In genomic region chr10:124894569-124895215, GRCh38 we compare ENCODE assay signal across 26 cellular contexts. TPM values are rescaled to one million over a fixed set of nuclear protein-coding genes. Genes with fewer than 3 reads are reported as not detected.
A peak's percentile ranks its signal among the peaks of the same experiment; 100 is the strongest.
DNase-seq lines count a peak whose midpoint lies in the region; ATAC-seq, FAIRE-seq and TF ChIP-seq lines count a peak whose summit lies in the region.
"Had no signal": no experiment of that assay in that cellular context is flagged by ENCODE, and none has a peak within 500 bp of the region (broad histone marks: within the 10 kb centered on the region; RNA-seq: fewer than 3 reads in every experiment).

No MANE protein-coding gene starts in this region.

- WGBS in H1 (ENCODE audit: extremely low coverage in 1 of 2, insufficient coverage in 1 of 2, insufficient read length in 1 of 2, insufficient replicate concordance in 2 of 2, low coverage in 1 of 2, low lambda C conversion rate in 2 of 2, missing lambda C conversion rate in 1 of 2), 2 experiments: 95% methylated on average over 13 of the region's 13 CpGs; no CpG with 5 or more reads in 1 of the 2 experiments

- DNase-seq in EL: peak; percentile 50
- no peak for DNase-seq in RWPE2 (ENCODE audit: low spot score)
- DNase-seq in H1 (ENCODE audit: low read depth in 1 of 2, low spot score in 2 of 2): no peak
- peak; percentile 35 for DNase-seq in mesenteric fat pad (ENCODE audit: low spot score)
- DNase-seq in GM12891 (ENCODE audit: insufficient read length, low spot score): no peak
- no peak for DNase-seq in NCI-H1092 (lab: John Stamatoyannopoulos, UW)
- no peak for DNase-seq in midbrain (lab: John Stamatoyannopoulos, UW)
- DNase-seq: 8988T; ACHN; BE2C; CD8-positive, alpha-beta memory T cell; DND-41; H7; NCI-H1092 treated with DMSO at 0.1 percent for 48 hours; NCI-H1436; NCI-H187; NCI-H2081 treated with DMSO at 0.1 percent for 48 hours; NCI-H2171; NCI-H226; NCI-H510A; NCI-H69; SIG-M5 had no signal

- CTCF ChIA-PET in H1 (lab: Charles Lee; ENCODE audit: partially characterized antibody): no interaction called here

- H3K9ac ChIP-seq in H1 (replicated peaks in 1 of 4; ENCODE audit: extremely low read depth in 1 of 4, low read depth in 3 of 4, low read length in 3 of 4): no peak overlapping the region
- H3K9ac ChIP-seq: KMS-11 had no signal

- H3K23me2 ChIP-seq in H1 (ENCODE audit: low read depth, low read length): no peaks in the 10 kb centered on the region

- POLR2A ChIA-PET in H1 (lab: Charles Lee; ENCODE audit: partially characterized antibody): interaction anchor here (0.7 to 1.3 kb wide), 2 partner anchors 16 to 21 kb away, joined by 3 to 5 read pairs; no protein-coding TSS in a partner anchor

- no peak overlapping the region for H3K23ac ChIP-seq in H1 (ENCODE audit: insufficient read length)

- H3K36me3 ChIP-seq in RWPE2 (ENCODE audit: low read depth) (no peaks in the 10 kb centered on the region), H1 (ENCODE audit: control insufficient read depth in 2 of 4, insufficient read depth in 4 of 4, low read length in 3 of 4) (no peaks in the 10 kb centered on the region)
- H3K36me3 ChIP-seq: BE2C had no signal

- no peak for TF ChIP-seq EP300 in H1 (IDR thresholded peaks at IDR 0.05; ENCODE audit: borderline replicate concordance in 1 of 2, low read depth in 2 of 2, low read length in 2 of 2)

- H3K4ac ChIP-seq in H1 (replicated peaks; ENCODE audit: insufficient read length, low read depth, low read length): no peak overlapping the region

- H2BK15ac ChIP-seq in H1 (ENCODE audit: low read length): no peak overlapping the region

- no peak for TF ChIP-seq CTCF in RWPE2 (IDR thresholded peaks at IDR 0.05; ENCODE audit: poor library complexity, severe bottlenecking)
- no peak for TF ChIP-seq CTCF in H1 (IDR thresholded peaks at IDR 0.05; ENCODE audit: control extremely low read depth in 1 of 3, insufficient read depth in 1 of 3, low read depth in 1 of 3, low read length in 3 of 3)

- H3K4me3 ChIP-seq in RWPE2 (ENCODE audit: severe bottlenecking) (no peak overlapping the region), H1 (ENCODE audit: extremely low read depth in 1 of 4, insufficient read depth in 2 of 4, low read depth in 3 of 4, low read length in 4 of 4) (no peak overlapping the region)
- H3K4me3 ChIP-seq: SK-N-MC had no signal

- no peak overlapping the region; the same call in 1 of the 2 replicates for H2AFZ ChIP-seq in H1 (ENCODE audit: low read length)

- no peak overlapping the region for H3K4me2 ChIP-seq in H1 (ENCODE audit: insufficient read depth in 1 of 2, low read depth in 2 of 2, low read length in 2 of 2)
- H3K4me2 ChIP-seq: KMS-11 had no signal

- H3K27me3 ChIP-seq in RWPE2 (ENCODE audit: insufficient read depth, poor library complexity, severe bottlenecking) (no peaks in the 10 kb centered on the region), H1 (replicated peaks in 1 of 4; ENCODE audit: control insufficient read depth in 3 of 4, extremely low read depth in 1 of 4, insufficient read depth in 3 of 4, low read length in 3 of 4) (no peaks in the 10 kb centered on the region)
- H3K27me3 ChIP-seq: BE2C had no signal

- H4K5ac ChIP-seq in H1 (ENCODE audit: insufficient read length, low read depth, low read length): no peak overlapping the region

- no peak overlapping the region for H2BK120ac ChIP-seq in H1 (replicated peaks; ENCODE audit: low read depth, low read length)

- H2BK12ac ChIP-seq in H1 (ENCODE audit: low read depth, low read length): no peak overlapping the region

- FAIRE-seq in H1 (lab: Jason Lieb, UNC) (no peak), GM12891 (lab: Jason Lieb, UNC) (no peak)

- no peak for TF ChIP-seq RAD21 in H1 (IDR thresholded peaks at IDR 0.05 in 1 of 2, conservative IDR thresholded peaks at IDR 0.05 in 1 of 2; ENCODE audit: low read depth in 2 of 2, low read length in 2 of 2)

- H3K79me2 ChIP-seq in H1 (ENCODE audit: control insufficient read depth in 1 of 2, insufficient read depth in 2 of 2, low read length in 2 of 2): no peaks in the 10 kb centered on the region

- no peak overlapping the region for H3K56ac ChIP-seq in H1 (replicated peaks; ENCODE audit: insufficient read length, low read depth, low read length)

- H2AK5ac ChIP-seq in H1 (ENCODE audit: low read depth, low read length): no peak overlapping the region

- H3K27ac ChIP-seq in RWPE2 (ENCODE audit: poor library complexity, severe bottlenecking) (no peak overlapping the region), H1 (ENCODE audit: low read depth, low read length) (no peak overlapping the region)
- H3K27ac ChIP-seq: KMS-11, RWPE1, SK-N-MC had no signal

- no peak overlapping the region for H3K14ac ChIP-seq in H1 (ENCODE audit: insufficient read length)

- H3K4me1 ChIP-seq in RWPE2 (ENCODE audit: insufficient read depth, poor library complexity, severe bottlenecking) (no peaks in the 10 kb centered on the region), H1 (replicated peaks in 1 of 4; ENCODE audit: control insufficient read depth in 3 of 4, insufficient read depth in 4 of 4, low read length in 3 of 4) (no peaks in the 10 kb centered on the region; a peak in 1 of 7 replicates)
- H3K4me1 ChIP-seq: BE2C had no signal

- peak; percentile 46; the same call in 1 of the 3 replicates for ATAC-seq in RWPE2 (ENCODE audit: low read depth)
- ATAC-seq: Panc1 had no signal

- H3K18ac ChIP-seq in H1 (ENCODE audit: extremely low read depth, low read length): no peak overlapping the region

- TF ChIP-seq POLR2A in H1 (IDR thresholded peaks at IDR 0.05; ENCODE audit: control extremely low read depth in 1 of 2, low read depth in 2 of 2, low read length in 2 of 2) (no peak), GM12891 (IDR thresholded peaks at IDR 0.05; ENCODE audit: low read depth, low read length) (no peak)

- H2BK20ac ChIP-seq in H1 (ENCODE audit: low read length): no peak overlapping the region

- H3K9me3 ChIP-seq in RWPE2 (ENCODE audit: severe bottlenecking) (no peaks in the 10 kb centered on the region), H1 (ENCODE audit: insufficient read depth in 2 of 2, low read depth in 1 of 2, low read length in 1 of 2) (no peaks in the 10 kb centered on the region)
- H3K9me3 ChIP-seq: BE2C had no signal

- no peak overlapping the region for H2BK5ac ChIP-seq in H1 (ENCODE audit: low read depth, low read length)

- no peak overlapping the region for H4K91ac ChIP-seq in H1 (replicated peaks; ENCODE audit: insufficient read length, low read length)

- no peak overlapping the region for H4K8ac ChIP-seq in H1 (ENCODE audit: extremely low read depth, insufficient read depth, low read length)

- H4K20me1 ChIP-seq in H1 (replicated peaks in 1 of 2; ENCODE audit: control insufficient read depth in 1 of 2, insufficient read depth in 2 of 2, low read length in 2 of 2): no peaks in the 10 kb centered on the region

- H3K79me1 ChIP-seq in H1 (ENCODE audit: low read depth, low read length): no peaks in the 10 kb centered on the region

TF ChIP-seq in H1, 55 proteins besides CTCF, POLR2A, EP300 and RAD21 (continues in another document):
- TF ChIP-seq TCF12 (IDR thresholded peaks at IDR 0.05; ENCODE audit: low read depth, low read length) (no peak), ATF3 (IDR thresholded peaks at IDR 0.05; ENCODE audit: insufficient read depth, low read depth, low read length) (no peak), KDM1A (IDR thresholded peaks at IDR 0.05; ENCODE audit: borderline replicate concordance, low read length) (peak; percentile 58; the same call in 1 of the 2 replicates), MAX (IDR thresholded peaks at IDR 0.05) (no peak), RNF2 (IDR thresholded peaks at IDR 0.05; ENCODE audit: borderline replicate concordance, low read depth, low read length, missing control alignments, poor library complexity, severe bottlenecking) (no peak), BCL11A (IDR thresholded peaks at IDR 0.05; ENCODE audit: low read depth in 2 of 2, low read length in 2 of 2) (no peak), RBBP5 (IDR thresholded peaks at IDR 0.05; ENCODE audit: borderline replicate concordance, low read depth, low read length) (no peak)

TF ChIP-seq in GM12891, 5 proteins besides CTCF, POLR2A, EP300 and RAD21:
- no peak for TF ChIP-seq SPI1 (IDR thresholded peaks at IDR 0.05; ENCODE audit: low read depth, low read length)
TF ChIP-seq in GM12891: peak in this region for 0.

RNA-seq across cellular contexts. Expression of gene ZRANB1, which starts 47.2 kb away (rescaled TPM):
- total RNA-seq in H1 (2021; fragmentation: NEBNext Ultra II Directional; extraction: Animal tissue kit (Norgen Biotek cat#: 25700)): 17.7 and 19.9 TPM in 2 replicates
- polyA plus RNA-seq in H1 (2011; rRNA removed): 3.9 and 6.1 TPM in 2 replicates
- 8.0 TPM for polyA plus RNA-seq in H1 (2011; cell fraction: cytosol; rRNA removed)
- polyA plus RNA-seq in H1 (2011; cell fraction: nucleus; rRNA removed): 4.1 TPM
- 6.9 to 9.3 TPM (median 8.6 TPM) in 4 replicates for polyA plus RNA-seq in H1 (2012, experiment 1 of 2)
- 0.45 TPM for polyA plus RNA-seq in H1 (2012, experiment 2 of 2)
- polyA plus RNA-seq in H1 (2013, experiment 1 of 2): 9.5 TPM
- polyA plus RNA-seq in H1 (2013, experiment 2 of 2): 9.7 TPM
- polyA minus RNA-seq in H1 (2011; rRNA and poly(A)+ RNA removed): 23.8 and 27.1 TPM in 2 replicates
- polyA minus RNA-seq in H1 (2011; cell fraction: cytosol; rRNA and poly(A)+ RNA removed): 12.5 TPM
- polyA minus RNA-seq in H1 (2011; cell fraction: nucleus; rRNA and poly(A)+ RNA removed): 30.8 TPM
- total RNA-seq in mesenteric fat pad: 28.0 TPM
- 5.2 TPM for polyA plus RNA-seq in GM12891 (2012; ENCODE audit: low read depth, missing spikeins)

Comparison
In these comparisons a context has a peak if more than half of its experiments do, and no peak if none do; other contexts are left out.
1. DNase-seq: peak in EL (single experiment) and mesenteric fat pad (single experiment); none in RWPE2 (single experiment), H1 (0 of 2), GM12891 (single experiment), NCI-H1092 (single experiment) and midbrain (single experiment).